ENCODE assay signal across 14 cellular contexts in the genomic region with DNA sequence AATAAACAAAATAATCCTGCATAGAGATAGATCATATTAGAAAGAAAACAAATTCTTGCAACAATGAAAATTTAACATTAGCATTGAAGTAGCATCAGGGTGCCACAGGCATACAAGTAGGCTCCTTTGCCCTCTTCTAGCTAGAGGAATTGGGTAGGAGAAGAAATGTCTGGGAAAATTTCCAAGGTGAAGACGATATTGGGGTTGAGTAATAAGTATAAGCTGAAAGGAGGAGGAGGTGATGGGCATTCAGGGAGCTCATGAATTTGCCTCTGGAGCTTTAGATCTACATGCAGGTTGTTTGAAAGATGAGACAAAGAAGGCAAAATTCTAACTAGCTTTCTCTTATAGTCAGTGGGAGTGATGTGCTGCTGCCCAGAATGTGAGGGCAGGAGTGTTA.
A peak's percentile ranks its signal among the peaks of the same experiment; 100 is the strongest.
DNase-seq lines count a peak whose midpoint lies in the region; TF ChIP-seq lines count a peak whose summit lies in the region.
"Had no signal": no experiment of that assay in that cellular context is flagged by ENCODE, and none has a peak within 500 bp of the region (broad histone marks: within the 10 kb centered on the region; RNA-seq: fewer than 3 reads in every experiment).

No MANE protein-coding gene starts in this region.

- H3K9me2 ChIP-seq in SK-N-SH = no peaks in the 10 kb centered on the region

- H3K9me3 ChIP-seq in SK-N-SH = no peaks in the 10 kb centered on the region
- H3K9me3 ChIP-seq: BE2C had no signal

- no peaks in the 10 kb centered on the region for H3K36me3 Mint-ChIP-seq in Calu3 (ENCODE audit: insufficient read depth, unreplicated experiment)
- H3K36me3 Mint-ChIP-seq: CD4-positive, CD25-positive, alpha-beta regulatory T cell; CD8-positive, alpha-beta memory T cell had no signal

- no peak for TF ChIP-seq EP300 in SK-N-SH (IDR thresholded peaks at IDR 0.05; ENCODE audit: borderline replicate concordance in 1 of 2, low read depth in 1 of 2, low read length in 1 of 2)

- no peaks in the 10 kb centered on the region for H4K20me1 ChIP-seq in SK-N-SH (ENCODE audit: insufficient read depth)

- CTCF ChIA-PET in SK-N-SH (lab: Yijun Ruan, JAX) (no interaction called here), Calu3 (lab: Charles Lee) (no interaction called here)

- DNase-seq in EH (ENCODE audit: low read depth) = peak; percentile 27
- peak; percentile 42 for DNase-seq in HCEC 1CT
- DNase-seq in SK-N-SH = no peak
- peak; percentile 36 for DNase-seq in fibroblast of pulmonary artery (ENCODE audit: low read depth)
- no peak for DNase-seq in hypothalamus (lab: John Stamatoyannopoulos, UW)
- no peak for DNase-seq in Calu3
- no peak for DNase-seq in head of caudate nucleus
- DNase-seq in cortex of kidney (lab: John Stamatoyannopoulos, UW) = no peak
- DNase-seq: BE2C; C1 segment of cervical spinal cord; CD4-positive, CD25-positive, alpha-beta regulatory T cell; CD8-positive, alpha-beta memory T cell; COR-L47; KG1 had no signal

- H3K9ac ChIP-seq in SK-N-SH = peak overlapping the region; percentile 14; the same call in 1 of the 2 replicates

- H3K27me3 Mint-ChIP-seq in Calu3 (ENCODE audit: unreplicated experiment) = no peaks in the 10 kb centered on the region
- H3K27me3 Mint-ChIP-seq: CD4-positive, CD25-positive, alpha-beta regulatory T cell; CD8-positive, alpha-beta memory T cell had no signal

- no peak overlapping the region for H3K4me3 ChIP-seq in SK-N-SH (ENCODE audit: low read depth in 2 of 2, low read length in 1 of 2)
- no peak overlapping the region for H3K4me3 ChIP-seq in fibroblast of pulmonary artery (replicated peaks; ENCODE audit: low read depth, low read length)

- intact Hi-C loops in Calu3 (cut with micrococcal nuclease; ENCODE audit: unreplicated experiment) (no loop called here), head of caudate nucleus (cut with DNase I) (no loop called here)

- WGBS in SK-N-SH (ENCODE audit: low lambda C conversion rate) = 0% methylated on average over 1 of the region's 1 CpG

- H3K27me3 ChIP-seq in SK-N-SH (ENCODE audit: insufficient read depth) = no peaks in the 10 kb centered on the region
- H3K27me3 ChIP-seq: BE2C had no signal

- H3K4me1 Mint-ChIP-seq in Calu3 (ENCODE audit: low read depth, unreplicated experiment) = no peaks in the 10 kb centered on the region
- H3K4me1 Mint-ChIP-seq: CD4-positive, CD25-positive, alpha-beta regulatory T cell; CD8-positive, alpha-beta memory T cell had no signal

- BruUV-seq in Calu3 (replicated peaks; lab: Mats Ljungman, UMichigan) = no TSS peak

- H3K36me3 ChIP-seq in SK-N-SH (replicated peaks in 1 of 2; ENCODE audit: control insufficient read depth in 1 of 2, insufficient read depth in 2 of 2, low read length in 1 of 2) = peaks cover 0 to 37% of the 10 kb centered on the region in 2 experiments
- H3K36me3 ChIP-seq: BE2C had no signal

- peaks cover 0 to 24% of the 10 kb centered on the region in 2 experiments; a peak in 2 of 4 replicates for H3K4me1 ChIP-seq in SK-N-SH (ENCODE audit: control insufficient read depth in 1 of 2, insufficient read depth in 2 of 2, low read depth in 1 of 2, low read length in 1 of 2)
- H3K4me1 ChIP-seq: BE2C had no signal

- no peak overlapping the region for H3K4me3 Mint-ChIP-seq in Calu3 (ENCODE audit: low read depth, unreplicated experiment)
- H3K4me3 Mint-ChIP-seq: CD4-positive, CD25-positive, alpha-beta regulatory T cell; CD8-positive, alpha-beta memory T cell had no signal

- H3K9me3 Mint-ChIP-seq in Calu3 (ENCODE audit: low read depth, unreplicated experiment) = no peaks in the 10 kb centered on the region

- POLR2A ChIA-PET in SK-N-SH (lab: Yijun Ruan, JAX) = no interaction called here

- H3F3A ChIP-seq in SK-N-SH (replicated peaks; ENCODE audit: insufficient read depth) = peaks cover 36% of the 10 kb centered on the region

- peak overlapping the region; percentile 8; the same call in 1 of the 2 replicates for H3K4me2 ChIP-seq in SK-N-SH

- H3K27ac ChIP-seq in SK-N-SH (ENCODE audit: low read depth in 2 of 2, low read length in 1 of 2) = peak overlapping the region; percentile 68 to 82; a peak in 3 of 4 replicates

- peaks cover 50% of the 10 kb centered on the region for H3K79me2 ChIP-seq in SK-N-SH (ENCODE audit: insufficient read depth)

- no peak for TF ChIP-seq RAD21 in SK-N-SH (IDR thresholded peaks at IDR 0.05; ENCODE audit: low read length)

- H3K27ac Mint-ChIP-seq in Calu3 (ENCODE audit: unreplicated experiment) = no peak overlapping the region
- H3K27ac Mint-ChIP-seq: CD4-positive, CD25-positive, alpha-beta regulatory T cell; CD8-positive, alpha-beta memory T cell had no signal

- TF ChIP-seq CTCF in SK-N-SH (IDR thresholded peaks at IDR 0.05) (no peak), fibroblast of pulmonary artery (IDR thresholded peaks at IDR 0.05; ENCODE audit: low read length, missing control alignments) (no peak), Calu3 (IDR thresholded peaks at IDR 0.05; ENCODE audit: unreplicated experiment) (no peak)

- 0 out of 2 replicates have a peak overlapping the region, but pooled peaks have one; percentile 12 for H2AFZ ChIP-seq in SK-N-SH (ENCODE audit: low read depth)

TF ChIP-seq in SK-N-SH, 30 proteins besides CTCF, POLR2A, EP300 and RAD21 (continues in another document):
- TF ChIP-seq, protein P1, sequence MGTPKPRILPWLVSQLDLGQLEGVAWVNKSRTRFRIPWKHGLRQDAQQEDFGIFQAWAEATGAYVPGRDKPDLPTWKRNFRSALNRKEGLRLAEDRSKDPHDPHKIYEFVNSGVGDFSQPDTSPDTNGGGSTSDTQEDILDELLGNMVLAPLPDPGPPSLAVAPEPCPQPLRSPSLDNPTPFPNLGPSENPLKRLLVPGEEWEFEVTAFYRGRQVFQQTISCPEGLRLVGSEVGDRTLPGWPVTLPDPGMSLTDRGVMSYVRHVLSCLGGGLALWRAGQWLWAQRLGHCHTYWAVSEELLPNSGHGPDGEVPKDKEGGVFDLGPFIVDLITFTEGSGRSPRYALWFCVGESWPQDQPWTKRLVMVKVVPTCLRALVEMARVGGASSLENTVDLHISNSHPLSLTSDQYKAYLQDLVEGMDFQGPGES (IDR thresholded peaks at IDR 0.05; ENCODE audit: low read depth, low read length) = no peak
- TF ChIP-seq, protein P2, sequence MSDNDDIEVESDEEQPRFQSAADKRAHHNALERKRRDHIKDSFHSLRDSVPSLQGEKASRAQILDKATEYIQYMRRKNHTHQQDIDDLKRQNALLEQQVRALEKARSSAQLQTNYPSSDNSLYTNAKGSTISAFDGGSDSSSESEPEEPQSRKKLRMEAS (IDR thresholded peaks at IDR 0.05; ENCODE audit: low read depth) = no peak
- TF ChIP-seq GABPA (IDR thresholded peaks at IDR 0.05; ENCODE audit: low read depth) (no peak), GATA2 (CRISPR knock-in tag; IDR thresholded peaks at IDR 0.05) (no peak), NFIC (IDR thresholded peaks at IDR 0.05; ENCODE audit: borderline replicate concordance) (no peak), ELF1 (IDR thresholded peaks at IDR 0.05) (no peak), RXRA (IDR thresholded peaks at IDR 0.05; ENCODE audit: borderline replicate concordance, low read depth) (0 out of 2 replicates have a peak, but pooled peaks have one; percentile 9), FOSL2 (IDR thresholded peaks at IDR 0.05; ENCODE audit: borderline replicate concordance, low read depth) (no peak), POLR2AphosphoS5 (IDR thresholded peaks at IDR 0.05; ENCODE audit: low read depth, low read length) (no peak), ZBTB33 (IDR thresholded peaks at IDR 0.05; ENCODE audit: borderline replicate concordance, low read depth) (no peak), RFX5 (IDR thresholded peaks at IDR 0.05; ENCODE audit: low read length) (no peak), JUND (IDR thresholded peaks at IDR 0.05) (no peak), TEAD4 (IDR thresholded peaks at IDR 0.05; ENCODE audit: borderline replicate concordance, insufficient read depth) (no peak), CHD2 (IDR thresholded peaks at IDR 0.05; ENCODE audit: low read length, partially characterized antibody) (no peak), TCF12 (IDR thresholded peaks at IDR 0.05) (peak; percentile 4; the same call in 1 of the 2 replicates)
- TF ChIP-seq, protein P3, sequence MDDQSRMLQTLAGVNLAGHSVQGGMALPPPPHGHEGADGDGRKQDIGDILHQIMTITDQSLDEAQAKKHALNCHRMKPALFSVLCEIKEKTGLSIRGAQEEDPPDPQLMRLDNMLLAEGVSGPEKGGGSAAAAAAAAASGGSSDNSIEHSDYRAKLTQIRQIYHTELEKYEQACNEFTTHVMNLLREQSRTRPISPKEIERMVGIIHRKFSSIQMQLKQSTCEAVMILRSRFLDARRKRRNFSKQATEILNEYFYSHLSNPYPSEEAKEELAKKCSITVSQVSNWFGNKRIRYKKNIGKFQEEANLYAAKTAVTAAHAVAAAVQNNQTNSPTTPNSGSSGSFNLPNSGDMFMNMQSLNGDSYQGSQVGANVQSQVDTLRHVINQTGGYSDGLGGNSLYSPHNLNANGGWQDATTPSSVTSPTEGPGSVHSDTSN (IDR thresholded peaks at IDR 0.05) = peak; percentile 28; the same call in 1 of the 2 replicates
- TF ChIP-seq, protein P4, sequence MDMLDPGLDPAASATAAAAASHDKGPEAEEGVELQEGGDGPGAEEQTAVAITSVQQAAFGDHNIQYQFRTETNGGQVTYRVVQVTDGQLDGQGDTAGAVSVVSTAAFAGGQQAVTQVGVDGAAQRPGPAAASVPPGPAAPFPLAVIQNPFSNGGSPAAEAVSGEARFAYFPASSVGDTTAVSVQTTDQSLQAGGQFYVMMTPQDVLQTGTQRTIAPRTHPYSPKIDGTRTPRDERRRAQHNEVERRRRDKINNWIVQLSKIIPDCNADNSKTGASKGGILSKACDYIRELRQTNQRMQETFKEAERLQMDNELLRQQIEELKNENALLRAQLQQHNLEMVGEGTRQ (IDR thresholded peaks at IDR 0.05; ENCODE audit: borderline replicate concordance, low read depth, low read length) = no peak

Comparison
In these comparisons a context has a peak if more than half of its experiments do, and no peak if none do; other contexts are left out.
1. DNase-seq: peak in EH (single experiment), HCEC 1CT (single experiment) and fibroblast of pulmonary artery (single experiment); none in SK-N-SH (single experiment), hypothalamus (0 of 51), Calu3 (single experiment), head of caudate nucleus (0 of 42) and cortex of kidney (single experiment).